Comparison of ENCODE assay signal across 20 cellular contexts in the genomic region with DNA sequence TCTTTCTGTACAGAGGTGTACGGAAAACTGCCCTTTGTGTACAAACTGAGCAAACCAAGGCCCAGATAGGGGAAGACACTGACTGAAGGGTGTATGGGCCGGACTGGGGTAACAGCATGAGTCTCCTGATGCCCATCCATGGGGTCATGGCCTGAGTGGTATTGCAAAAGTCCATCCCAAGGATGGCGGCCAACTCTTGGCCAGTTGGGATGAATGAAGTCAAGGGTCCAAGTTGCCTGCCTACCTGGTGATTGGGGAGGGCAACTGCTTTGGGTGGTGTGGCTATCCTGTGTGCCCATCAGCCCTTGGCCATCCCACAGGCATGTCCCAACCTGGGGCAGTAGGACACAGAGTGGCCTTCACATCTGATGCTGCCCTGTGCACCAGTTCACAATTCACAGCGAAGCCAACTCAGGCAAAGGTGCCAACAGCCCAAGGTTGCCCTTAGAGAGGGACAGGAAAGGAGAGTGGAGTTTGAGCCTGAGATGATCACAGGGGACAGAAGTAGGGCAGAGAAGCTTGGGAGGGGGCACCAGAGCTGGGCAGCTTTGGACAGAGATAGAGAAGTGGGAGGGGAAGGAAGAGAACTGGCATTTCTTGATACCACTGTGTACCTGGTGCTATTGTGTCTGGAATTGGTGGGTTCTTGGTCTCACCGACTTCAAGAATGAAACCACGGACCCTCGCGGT. TPM values are rescaled to one million over a fixed set of nuclear protein-coding genes. Genes with fewer than 3 reads are reported as not detected.
DNase-seq lines count a peak whose midpoint lies in the region; ATAC-seq, FAIRE-seq and TF ChIP-seq lines count a peak whose summit lies in the region.
"Had no signal": no experiment of that assay in that cellular context is flagged by ENCODE, and none has a peak within 500 bp of the region (broad histone marks: within the 10 kb centered on the region; RNA-seq: fewer than 3 reads in every experiment).

No MANE protein-coding gene starts in this region.

- H3K18ac ChIP-seq in H9 (ENCODE audit: insufficient read length, low read depth, low read length), result no peak overlapping the region

- H3K4me3 ChIP-seq in astrocyte (ENCODE audit: insufficient read depth, low read depth, low read length) (no peak overlapping the region), stomach smooth muscle (ENCODE audit: low read length in 2 of 2) (no peak overlapping the region), HAP-1 (no peak overlapping the region)

- in situ Hi-C loops in HAP-1 (cut with MboI; ENCODE audit: low sequenced_read_pairs), result no loop called here

- ATAC-seq in stimulated activated naive B cell treated with anti-CD40 and anti-IgM and Interleukin-4, amounts not matched to agents 10 μg/mL and 1 μg/mL and 100 μg/mL, for 72 hours (replicated peaks), result no peak
- ATAC-seq in GM19035 (IDR thresholded peaks at IDR 0.05; ENCODE audit: unreplicated experiment), result no peak
- ATAC-seq: naive thymus-derived CD8-positive, alpha-beta T cell had no signal

- WGBS in H9 (ENCODE audit: extremely low coverage, insufficient read length, low lambda C conversion rate), result no CpG with 5 or more reads among the region's 8 CpGs

- H3K4me1 ChIP-seq in H9 (ENCODE audit: insufficient read depth, low read length) (no peaks in the 10 kb centered on the region), astrocyte (ENCODE audit: insufficient read depth, low read length) (peaks cover 15% of the 10 kb centered on the region), stomach smooth muscle (ENCODE audit: control insufficient read depth, insufficient read depth, low read length) (peaks cover 66% of the 10 kb centered on the region), HAP-1 (no peaks in the 10 kb centered on the region)

- H3K23ac ChIP-seq in H9 (ENCODE audit: insufficient read length, low read depth, low read length), result no peak overlapping the region

- H3K9me3 Mint-ChIP-seq in H9 (peaks cover 8 to 15% of the 10 kb centered on the region in 2 experiments), astrocyte (ENCODE audit: unreplicated experiment) (peaks cover 9% of the 10 kb centered on the region)
- peaks cover 1 to 3% of the 10 kb centered on the region in 2 donors for H3K9me3 Mint-ChIP-seq in stimulated activated naive B cell treated with anti-CD40 and anti-IgM and Interleukin-4, amounts not matched to agents 10 μg/mL and 1 μg/mL and 100 μg/mL, for 72 hours
- H3K9me3 Mint-ChIP-seq: activated T-cell treated with anti-CD3 and anti-CD28 coated beads, Interleukin-2, amount 50 U/mL, for 24 hours; naive thymus-derived CD8-positive, alpha-beta T cell had no signal

- H2AK5ac ChIP-seq in H9 (ENCODE audit: insufficient read length, low read length), result no peak overlapping the region

- H3K36me3 ChIP-seq in astrocyte (ENCODE audit: insufficient read depth, low read length) (no peaks in the 10 kb centered on the region), stomach smooth muscle (ENCODE audit: control insufficient read depth in 2 of 2, insufficient read depth in 2 of 2, low read length in 2 of 2) (peaks cover 8 to 19% of the 10 kb centered on the region in 2 donors), HAP-1 (replicated peaks) (no peaks in the 10 kb centered on the region)

- no peak overlapping the region for H3K4ac ChIP-seq in H9 (ENCODE audit: low read depth, low read length)

- H2BK15ac ChIP-seq in H9 (ENCODE audit: low read depth, low read length), result no peak overlapping the region

- H2BK20ac ChIP-seq in H9 (ENCODE audit: low read depth, low read length, poor library complexity, severe bottlenecking), result no peak overlapping the region

- peaks cover 15 to 18% of the 10 kb centered on the region in 2 experiments for H3K4me1 Mint-ChIP-seq in H9
- peaks cover 33% of the 10 kb centered on the region for H3K4me1 Mint-ChIP-seq in astrocyte (ENCODE audit: low read depth, unreplicated experiment)
- H3K4me1 Mint-ChIP-seq in stimulated activated naive B cell treated with anti-CD40 and anti-IgM and Interleukin-4, amounts not matched to agents 10 μg/mL and 1 μg/mL and 100 μg/mL, for 72 hours, result peaks cover 27 to 32% of the 10 kb centered on the region in 2 donors
- H3K4me1 Mint-ChIP-seq: immature natural killer cell had no signal

- H3K27me3 ChIP-seq in H9 (ENCODE audit: insufficient read depth, low read length) (no peaks in the 10 kb centered on the region), astrocyte (ENCODE audit: insufficient read depth, low read length) (peaks cover 13% of the 10 kb centered on the region), layer of hippocampus (ENCODE audit: control insufficient read depth, insufficient read depth, low read length) (no peaks in the 10 kb centered on the region), stomach smooth muscle (ENCODE audit: control insufficient read depth in 1 of 2, insufficient read depth in 2 of 2, low read length in 2 of 2) (no peaks in the 10 kb centered on the region), HAP-1 (ENCODE audit: low read depth) (no peaks in the 10 kb centered on the region)

- H3K4me2 ChIP-seq in H9 (ENCODE audit: insufficient read depth, insufficient read length, low read length) (no peak overlapping the region), astrocyte (ENCODE audit: low read length) (peak overlapping the region; percentile 62)

- no peak overlapping the region for H3K4me3 Mint-ChIP-seq in H9
- H3K4me3 Mint-ChIP-seq in astrocyte (ENCODE audit: unreplicated experiment), result no peak overlapping the region
- no peak overlapping the region for H3K4me3 Mint-ChIP-seq in stimulated activated naive B cell treated with anti-CD40 and anti-IgM and Interleukin-4, amounts not matched to agents 10 μg/mL and 1 μg/mL and 100 μg/mL, for 72 hours
- H3K4me3 Mint-ChIP-seq: activated naive CD4-positive, alpha-beta T cell treated with anti-CD3 and anti-CD28 coated beads, Interleukin-2, amount 10 ng/mL, durations not matched to agents 7 days and 5 days; activated T-cell treated with anti-CD3 and anti-CD28 coated beads, Interleukin-2, amount 50 U/mL, for 24 hours; immature natural killer cell; naive thymus-derived CD8-positive, alpha-beta T cell had no signal

- no peak overlapping the region for H4K5ac ChIP-seq in H9 (ENCODE audit: insufficient read length, low read depth, low read length)

- H3K27ac ChIP-seq in H9 (ENCODE audit: insufficient read length, low read depth, low read length) (no peak overlapping the region), astrocyte (ENCODE audit: low read depth, low read length) (peak overlapping the region; percentile 59), layer of hippocampus (ENCODE audit: low read depth, low read length) (peak overlapping the region; percentile 2), stomach smooth muscle (ENCODE audit: low read length) (peak overlapping the region; percentile 62)
- H3K27ac ChIP-seq: VCaP had no signal

- H3K9me3 ChIP-seq in H9 (ENCODE audit: control insufficient read depth, low read depth, low read length), result peaks cover 9% of the 10 kb centered on the region
- H3K9me3 ChIP-seq in astrocyte (ENCODE audit: insufficient read depth, low read depth, low read length), result peaks cover 7% of the 10 kb centered on the region
- no peaks in the 10 kb centered on the region for H3K9me3 ChIP-seq in stomach smooth muscle (ENCODE audit: control insufficient read depth in 2 of 2, low read length in 2 of 2)
- H3K9me3 ChIP-seq in HAP-1, result no peaks in the 10 kb centered on the region

- H3K27me3 Mint-ChIP-seq in H9 (ENCODE audit: low read depth), result peaks cover 11% of the 10 kb centered on the region
- H3K27me3 Mint-ChIP-seq in astrocyte (ENCODE audit: low read depth, unreplicated experiment), result peaks cover 5% of the 10 kb centered on the region
- H3K27me3 Mint-ChIP-seq in stimulated activated naive B cell treated with anti-CD40 and anti-IgM and Interleukin-4, amounts not matched to agents 10 μg/mL and 1 μg/mL and 100 μg/mL, for 72 hours, result peaks cover 28 to 36% of the 10 kb centered on the region in 2 donors
- H3K27me3 Mint-ChIP-seq: activated T-cell treated with anti-CD3 and anti-CD28 coated beads, Interleukin-2, amount 50 U/mL, for 24 hours had no signal

- no peaks in the 10 kb centered on the region for H3K23me2 ChIP-seq in H9 (ENCODE audit: insufficient read length, low read depth, low read length, poor library complexity, severe bottlenecking)

- H2BK5ac ChIP-seq in H9 (ENCODE audit: insufficient read length, low read length), result no peak overlapping the region

- H3K36me3 Mint-ChIP-seq in H9 (ENCODE audit: insufficient read depth in 1 of 3, low read depth in 3 of 3) (peaks cover 0 to 11% (median 6%) of the 10 kb centered on the region in 3 experiments; a peak in 5 of 7 replicates), astrocyte (ENCODE audit: low read depth, unreplicated experiment) (no peaks in the 10 kb centered on the region)
- peaks cover 0 to 4% of the 10 kb centered on the region in 2 donors for H3K36me3 Mint-ChIP-seq in stimulated activated naive B cell treated with anti-CD40 and anti-IgM and Interleukin-4, amounts not matched to agents 10 μg/mL and 1 μg/mL and 100 μg/mL, for 72 hours
- H3K36me3 Mint-ChIP-seq: activated naive CD4-positive, alpha-beta T cell treated with anti-CD3 and anti-CD28 coated beads, Interleukin-2, amount 10 ng/mL, durations not matched to agents 7 days and 5 days; IgD-negative memory B cell; immature natural killer cell; naive thymus-derived CD8-positive, alpha-beta T cell had no signal

- H3K27ac Mint-ChIP-seq in H9 (no peak overlapping the region), astrocyte (ENCODE audit: unreplicated experiment) (peak overlapping the region; percentile 88)
- no peak overlapping the region for H3K27ac Mint-ChIP-seq in stimulated activated naive B cell treated with anti-CD40 and anti-IgM and Interleukin-4, amounts not matched to agents 10 μg/mL and 1 μg/mL and 100 μg/mL, for 72 hours
- H3K27ac Mint-ChIP-seq: activated naive CD4-positive, alpha-beta T cell treated with anti-CD3 and anti-CD28 coated beads, Interleukin-2, amount 10 ng/mL, durations not matched to agents 7 days and 5 days; activated T-cell treated with anti-CD3 and anti-CD28 coated beads, Interleukin-2, amount 50 U/mL, for 24 hours had no signal

- no peak overlapping the region for H3K56ac ChIP-seq in H9 (ENCODE audit: insufficient read length, low read depth, low read length)

- DNase-seq in H9 (peak; percentile 5), astrocyte (ENCODE audit: low read depth) (no peak), HUDEP-2 (lab: John Stamatoyannopoulos, UW; ENCODE audit: unreplicated experiment in 76 of 76) (no peak), HAP-1 (ENCODE audit: low spot score in 2 of 2) (no peak)
- no peak for DNase-seq in stimulated activated naive B cell treated with anti-CD40 and anti-IgM and Interleukin-4, amounts not matched to agents 10 μg/mL and 1 μg/mL and 100 μg/mL, for 72 hours
- DNase-seq: activated CD4-positive, alpha-beta T cell treated with anti-CD3 and anti-CD28 coated beads, Interleukin-2, amount 50 U/mL, for 4 hours; activated naive CD4-positive, alpha-beta T cell treated with anti-CD3 and anti-CD28 coated beads, Interleukin-2, amount 10 ng/mL, durations not matched to agents 7 days and 5 days; activated T-cell treated with anti-CD3 and anti-CD28 coated beads, Interleukin-2, amount 50 U/mL, for 24 hours; COR-L47; glutamatergic neuron; immature natural killer cell; naive thymus-derived CD8-positive, alpha-beta T cell; NCI-H2081; stimulated activated CD4-positive, alpha-beta T cell treated with anti-CD3 and anti-CD28 coated beads, Interleukin-12 subunit alpha, Interleukin-12 subunit beta, amount 100 ng/mL, for 4 hours had no signal

- H4K20me1 ChIP-seq in H9 (ENCODE audit: control insufficient read depth, insufficient read depth, insufficient read length) (no peaks in the 10 kb centered on the region), astrocyte (ENCODE audit: insufficient read depth, low read length) (no peaks in the 10 kb centered on the region)

- no peaks in the 10 kb centered on the region for H3K79me2 ChIP-seq in H9 (ENCODE audit: insufficient read depth, low read length)
- no peaks in the 10 kb centered on the region for H3K79me2 ChIP-seq in astrocyte (ENCODE audit: insufficient read depth, low read length)

- H3K9ac ChIP-seq in H9 (ENCODE audit: extremely low read depth, insufficient read length, low read length) (no peak overlapping the region), astrocyte (ENCODE audit: low read length) (peak overlapping the region; percentile 26), stomach smooth muscle (ENCODE audit: low read length in 2 of 2) (no peak overlapping the region)

- no peak overlapping the region for H2BK12ac ChIP-seq in H9 (ENCODE audit: insufficient read length, low read depth, low read length)

- no peak for FAIRE-seq in astrocyte (lab: Jason Lieb, UNC)

- H3K14ac ChIP-seq in H9 (ENCODE audit: insufficient read depth, low read length), result no peak overlapping the region

- TF ChIP-seq CTCF in H9 (conservative IDR thresholded peaks at IDR 0.05) (no peak), astrocyte (IDR thresholded peaks at IDR 0.05; ENCODE audit: insufficient read depth, low read depth, low read length) (no peak)

- no peaks in the 10 kb centered on the region for H3K79me1 ChIP-seq in H9 (ENCODE audit: insufficient read depth, low read depth, low read length, poor library complexity, severe bottlenecking)

- no peak overlapping the region for H3T11ph ChIP-seq in H9 (ENCODE audit: low read length)

- no peak overlapping the region for H2BK120ac ChIP-seq in H9 (ENCODE audit: low read depth, low read length, poor library complexity, severe bottlenecking)

- no peak overlapping the region for H4K91ac ChIP-seq in H9 (ENCODE audit: insufficient read length, low read depth, low read length)

- no peak overlapping the region for H4K8ac ChIP-seq in H9 (replicated peaks; ENCODE audit: insufficient read length, low read depth, low read length)

- no peak overlapping the region for H2AFZ ChIP-seq in H9 (ENCODE audit: low read length)
- H2AFZ ChIP-seq in astrocyte (ENCODE audit: low read depth, low read length), result no peak overlapping the region

RNA-seq across cellular contexts. Expression of gene COL15A1, which starts 46.6 kb away (rescaled TPM):
- total RNA-seq in H9 (2021), result 0.15 TPM in 1 of 2 replicates, not detected in the other
- total RNA-seq in astrocyte, result 5.6 and 11.7 TPM in 2 replicates
- total RNA-seq: lung microvascular endothelial cell; naive thymus-derived CD8-positive, alpha-beta T cell had no signal
